1 cellular context compared by ENCODE assay signal in the genomic region with DNA sequence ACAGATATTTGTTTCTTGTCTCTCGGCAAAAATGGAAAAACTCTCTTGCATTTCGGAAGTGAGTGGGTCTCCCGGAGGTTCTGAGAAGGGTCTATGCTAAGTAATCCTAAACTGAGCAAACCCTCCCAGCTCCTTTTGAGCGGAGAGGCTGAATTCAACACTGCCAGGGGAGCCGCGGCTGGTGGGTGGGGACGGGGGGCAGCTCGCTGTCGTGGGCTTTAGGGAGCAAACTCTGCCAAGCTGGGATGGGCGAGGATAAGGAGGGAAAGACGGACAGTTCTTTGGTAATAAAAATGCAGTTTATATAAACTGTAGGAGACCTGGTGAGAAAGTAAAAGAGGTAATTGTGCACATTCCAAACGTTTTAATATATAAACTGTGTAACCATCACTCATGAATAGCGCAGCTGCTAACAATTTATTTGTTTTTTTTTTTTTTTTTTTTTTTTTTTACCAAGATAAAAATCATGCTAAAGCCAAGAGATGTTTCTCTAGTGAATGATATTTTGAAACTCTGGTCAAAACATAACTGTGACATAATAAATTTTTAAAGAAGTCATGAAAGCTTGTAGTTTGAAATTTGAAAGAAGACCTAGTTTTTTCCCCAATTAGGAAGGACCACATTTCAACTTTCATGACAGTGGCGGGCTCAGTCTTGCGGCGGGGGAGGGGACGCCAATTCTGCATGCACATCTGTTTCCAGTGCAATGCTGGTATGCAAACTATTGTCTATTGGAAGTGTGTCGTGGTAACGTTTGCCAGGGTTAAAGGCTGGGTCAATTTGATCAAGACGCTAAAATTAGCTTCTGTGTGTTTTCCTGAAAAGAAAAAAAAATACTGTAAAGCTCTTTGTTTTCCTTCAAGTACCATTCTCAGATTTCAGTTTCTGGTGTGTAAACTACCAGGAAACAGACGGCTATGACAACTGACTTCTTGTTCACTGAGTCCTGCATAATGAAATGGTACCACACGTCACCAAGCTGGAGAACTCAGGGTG.
A peak's percentile ranks its signal among the peaks of the same experiment; 100 is the strongest.
TF ChIP-seq lines count a peak whose summit lies in the region.

No MANE protein-coding gene starts in this region.

TF ChIP-seq in HepG2, 621 proteins besides CTCF, POLR2A, EP300 and RAD21 (continued from another document):
- peak; percentile 50 for TF ChIP-seq RBM22 (optimal IDR thresholded peaks at IDR 0.05; ENCODE audit: low read length)
- TF ChIP-seq PRPF4 (IDR thresholded peaks at IDR 0.05; ENCODE audit: low read depth, low read length, poor library complexity, severe bottlenecking), result peak; percentile 35
- TF ChIP-seq, protein P1, sequence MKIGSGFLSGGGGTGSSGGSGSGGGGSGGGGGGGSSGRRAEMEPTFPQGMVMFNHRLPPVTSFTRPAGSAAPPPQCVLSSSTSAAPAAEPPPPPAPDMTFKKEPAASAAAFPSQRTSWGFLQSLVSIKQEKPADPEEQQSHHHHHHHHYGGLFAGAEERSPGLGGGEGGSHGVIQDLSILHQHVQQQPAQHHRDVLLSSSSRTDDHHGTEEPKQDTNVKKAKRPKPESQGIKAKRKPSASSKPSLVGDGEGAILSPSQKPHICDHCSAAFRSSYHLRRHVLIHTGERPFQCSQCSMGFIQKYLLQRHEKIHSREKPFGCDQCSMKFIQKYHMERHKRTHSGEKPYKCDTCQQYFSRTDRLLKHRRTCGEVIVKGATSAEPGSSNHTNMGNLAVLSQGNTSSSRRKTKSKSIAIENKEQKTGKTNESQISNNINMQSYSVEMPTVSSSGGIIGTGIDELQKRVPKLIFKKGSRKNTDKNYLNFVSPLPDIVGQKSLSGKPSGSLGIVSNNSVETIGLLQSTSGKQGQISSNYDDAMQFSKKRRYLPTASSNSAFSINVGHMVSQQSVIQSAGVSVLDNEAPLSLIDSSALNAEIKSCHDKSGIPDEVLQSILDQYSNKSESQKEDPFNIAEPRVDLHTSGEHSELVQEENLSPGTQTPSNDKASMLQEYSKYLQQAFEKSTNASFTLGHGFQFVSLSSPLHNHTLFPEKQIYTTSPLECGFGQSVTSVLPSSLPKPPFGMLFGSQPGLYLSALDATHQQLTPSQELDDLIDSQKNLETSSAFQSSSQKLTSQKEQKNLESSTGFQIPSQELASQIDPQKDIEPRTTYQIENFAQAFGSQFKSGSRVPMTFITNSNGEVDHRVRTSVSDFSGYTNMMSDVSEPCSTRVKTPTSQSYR (CRISPR knock-in tag; IDR thresholded peaks at IDR 0.05; ENCODE audit: borderline replicate concordance), result peak; percentile 74; the same call in 1 of the 2 replicates
- TF ChIP-seq ZNF124 (CRISPR knock-in tag; IDR thresholded peaks at IDR 0.05), result no peak
- TF ChIP-seq, protein P2, sequence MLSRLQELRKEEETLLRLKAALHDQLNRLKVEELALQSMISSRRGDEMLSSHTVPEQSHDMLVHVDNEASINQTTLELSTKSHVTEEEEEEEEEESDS (CRISPR knock-in tag; IDR thresholded peaks at IDR 0.05; ENCODE audit: borderline replicate concordance), result no peak
- TF ChIP-seq SOX6 (IDR thresholded peaks at IDR 0.05), result no peak
- peak; percentile 34; the same call in 1 of the 2 replicates for TF ChIP-seq SOX6 (CRISPR knock-in tag; IDR thresholded peaks at IDR 0.05)
- TF ChIP-seq, protein P3, sequence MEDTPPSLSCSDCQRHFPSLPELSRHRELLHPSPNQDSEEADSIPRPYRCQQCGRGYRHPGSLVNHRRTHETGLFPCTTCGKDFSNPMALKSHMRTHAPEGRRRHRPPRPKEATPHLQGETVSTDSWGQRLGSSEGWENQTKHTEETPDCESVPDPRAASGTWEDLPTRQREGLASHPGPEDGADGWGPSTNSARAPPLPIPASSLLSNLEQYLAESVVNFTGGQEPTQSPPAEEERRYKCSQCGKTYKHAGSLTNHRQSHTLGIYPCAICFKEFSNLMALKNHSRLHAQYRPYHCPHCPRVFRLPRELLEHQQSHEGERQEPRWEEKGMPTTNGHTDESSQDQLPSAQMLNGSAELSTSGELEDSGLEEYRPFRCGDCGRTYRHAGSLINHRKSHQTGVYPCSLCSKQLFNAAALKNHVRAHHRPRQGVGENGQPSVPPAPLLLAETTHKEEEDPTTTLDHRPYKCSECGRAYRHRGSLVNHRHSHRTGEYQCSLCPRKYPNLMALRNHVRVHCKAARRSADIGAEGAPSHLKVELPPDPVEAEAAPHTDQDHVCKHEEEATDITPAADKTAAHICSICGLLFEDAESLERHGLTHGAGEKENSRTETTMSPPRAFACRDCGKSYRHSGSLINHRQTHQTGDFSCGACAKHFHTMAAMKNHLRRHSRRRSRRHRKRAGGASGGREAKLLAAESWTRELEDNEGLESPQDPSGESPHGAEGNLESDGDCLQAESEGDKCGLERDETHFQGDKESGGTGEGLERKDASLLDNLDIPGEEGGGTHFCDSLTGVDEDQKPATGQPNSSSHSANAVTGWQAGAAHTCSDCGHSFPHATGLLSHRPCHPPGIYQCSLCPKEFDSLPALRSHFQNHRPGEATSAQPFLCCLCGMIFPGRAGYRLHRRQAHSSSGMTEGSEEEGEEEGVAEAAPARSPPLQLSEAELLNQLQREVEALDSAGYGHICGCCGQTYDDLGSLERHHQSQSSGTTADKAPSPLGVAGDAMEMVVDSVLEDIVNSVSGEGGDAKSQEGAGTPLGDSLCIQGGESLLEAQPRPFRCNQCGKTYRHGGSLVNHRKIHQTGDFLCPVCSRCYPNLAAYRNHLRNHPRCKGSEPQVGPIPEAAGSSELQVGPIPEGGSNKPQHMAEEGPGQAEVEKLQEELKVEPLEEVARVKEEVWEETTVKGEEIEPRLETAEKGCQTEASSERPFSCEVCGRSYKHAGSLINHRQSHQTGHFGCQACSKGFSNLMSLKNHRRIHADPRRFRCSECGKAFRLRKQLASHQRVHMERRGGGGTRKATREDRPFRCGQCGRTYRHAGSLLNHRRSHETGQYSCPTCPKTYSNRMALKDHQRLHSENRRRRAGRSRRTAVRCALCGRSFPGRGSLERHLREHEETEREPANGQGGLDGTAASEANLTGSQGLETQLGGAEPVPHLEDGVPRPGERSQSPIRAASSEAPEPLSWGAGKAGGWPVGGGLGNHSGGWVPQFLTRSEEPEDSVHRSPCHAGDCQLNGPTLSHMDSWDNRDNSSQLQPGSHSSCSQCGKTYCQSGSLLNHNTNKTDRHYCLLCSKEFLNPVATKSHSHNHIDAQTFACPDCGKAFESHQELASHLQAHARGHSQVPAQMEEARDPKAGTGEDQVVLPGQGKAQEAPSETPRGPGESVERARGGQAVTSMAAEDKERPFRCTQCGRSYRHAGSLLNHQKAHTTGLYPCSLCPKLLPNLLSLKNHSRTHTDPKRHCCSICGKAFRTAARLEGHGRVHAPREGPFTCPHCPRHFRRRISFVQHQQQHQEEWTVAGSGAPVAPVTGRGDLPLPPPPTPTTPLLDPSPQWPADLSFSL (CRISPR knock-in tag; IDR thresholded peaks at IDR 0.05), result no peak
- no peak for TF ChIP-seq SNAI1 (CRISPR knock-in tag; IDR thresholded peaks at IDR 0.05; ENCODE audit: borderline replicate concordance)
- TF ChIP-seq, protein P4, sequence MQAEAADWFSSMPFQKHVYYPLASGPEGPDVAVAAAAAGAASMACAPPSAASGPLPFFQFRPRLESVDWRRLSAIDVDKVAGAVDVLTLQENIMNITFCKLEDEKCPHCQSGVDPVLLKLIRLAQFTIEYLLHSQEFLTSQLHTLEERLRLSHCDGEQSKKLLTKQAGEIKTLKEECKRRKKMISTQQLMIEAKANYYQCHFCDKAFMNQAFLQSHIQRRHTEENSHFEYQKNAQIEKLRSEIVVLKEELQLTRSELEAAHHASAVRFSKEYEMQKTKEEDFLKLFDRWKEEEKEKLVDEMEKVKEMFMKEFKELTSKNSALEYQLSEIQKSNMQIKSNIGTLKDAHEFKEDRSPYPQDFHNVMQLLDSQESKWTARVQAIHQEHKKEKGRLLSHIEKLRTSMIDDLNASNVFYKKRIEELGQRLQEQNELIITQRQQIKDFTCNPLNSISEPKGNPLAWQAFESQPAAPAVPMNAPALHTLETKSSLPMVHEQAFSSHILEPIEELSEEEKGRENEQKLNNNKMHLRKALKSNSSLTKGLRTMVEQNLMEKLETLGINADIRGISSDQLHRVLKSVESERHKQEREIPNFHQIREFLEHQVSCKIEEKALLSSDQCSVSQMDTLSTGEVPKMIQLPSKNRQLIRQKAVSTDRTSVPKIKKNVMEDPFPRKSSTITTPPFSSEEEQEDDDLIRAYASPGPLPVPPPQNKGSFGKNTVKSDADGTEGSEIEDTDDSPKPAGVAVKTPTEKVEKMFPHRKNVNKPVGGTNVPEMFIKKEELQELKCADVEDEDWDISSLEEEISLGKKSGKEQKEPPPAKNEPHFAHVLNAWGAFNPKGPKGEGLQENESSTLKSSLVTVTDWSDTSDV (CRISPR knock-in tag; IDR thresholded peaks at IDR 0.05), result no peak
TF ChIP-seq in HepG2: peak in this region for 7.
